In the genomic region with DNA sequence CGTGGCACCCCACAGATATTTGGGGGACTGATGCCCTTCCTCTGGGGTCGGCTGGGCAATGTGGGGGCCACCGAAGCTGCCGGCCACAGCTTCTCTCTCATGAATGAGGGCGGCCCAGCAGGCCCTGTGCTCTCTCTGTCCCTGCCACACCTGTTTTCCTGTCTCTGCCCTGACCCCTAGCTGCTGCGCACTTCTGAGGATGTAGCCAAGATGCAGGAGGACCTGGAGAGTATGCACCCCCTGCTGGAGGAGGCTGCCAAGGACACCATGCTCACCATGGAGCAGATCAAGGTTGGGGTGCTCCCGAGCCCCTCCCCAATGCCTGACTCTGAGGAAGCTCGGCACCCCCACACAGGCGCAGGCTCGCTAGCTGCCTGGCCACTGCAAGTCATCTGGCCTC, we compare ENCODE assay signal across 8 cellular contexts.
A peak's percentile ranks its signal among the peaks of the same experiment; 100 is the strongest.
DNase-seq lines count a peak whose midpoint lies in the region; ATAC-seq and TF ChIP-seq lines count a peak whose summit lies in the region.

No MANE protein-coding gene starts in this region.

- ATAC-seq in HG02870 (IDR thresholded peaks at IDR 0.05; ENCODE audit: unreplicated experiment) (peak; percentile 48), HG03520 (IDR thresholded peaks at IDR 0.05; ENCODE audit: unreplicated experiment) (no peak), HG03139 (IDR thresholded peaks at IDR 0.05; ENCODE audit: unreplicated experiment) (no peak), HG03095 (IDR thresholded peaks at IDR 0.05; ENCODE audit: unreplicated experiment) (no peak)

- H3K79me2 ChIP-seq in SU-DHL-6 (ENCODE audit: insufficient read depth, low read length): no peaks in the 10 kb centered on the region

- H3F3A ChIP-seq in SU-DHL-6 (ENCODE audit: insufficient read depth): no peaks in the 10 kb centered on the region

- no peaks in the 10 kb centered on the region for H3K27me3 ChIP-seq in SU-DHL-6 (ENCODE audit: low read length)

- H3K4me3 ChIP-seq in SU-DHL-6 (ENCODE audit: insufficient read depth, low read length, poor library complexity, severe bottlenecking): no peak overlapping the region

- no peaks in the 10 kb centered on the region for H3K9me3 ChIP-seq in SU-DHL-6 (ENCODE audit: insufficient read depth, low read length)

- no peak overlapping the region for H2AFZ ChIP-seq in SU-DHL-6 (ENCODE audit: low read depth, low read length, severe bottlenecking)

- peak; percentile 11 for DNase-seq in DMS 273 treated with DMSO at 0.1 percent for 48 hours (lab: John Stamatoyannopoulos, UW)
- peak; percentile 96 for DNase-seq in iPS-NIHi7 (ENCODE audit: extremely low spot score)
- no peak for DNase-seq in activated effector memory CD4-positive, alpha-beta T cell treated with Interleukin-2 at 50 U/mL for 16 hours

- no peaks in the 10 kb centered on the region for H4K20me1 ChIP-seq in SU-DHL-6 (ENCODE audit: low read depth, low read length)

- no peaks in the 10 kb centered on the region for H3K36me3 ChIP-seq in SU-DHL-6 (ENCODE audit: low read length)

- H3K9ac ChIP-seq in SU-DHL-6 (ENCODE audit: low read length): no peak overlapping the region

- TF ChIP-seq CTCF in SU-DHL-6 (IDR thresholded peaks at IDR 0.05; ENCODE audit: insufficient read depth, low read length, poor library complexity, severe bottlenecking): peak; percentile 82

- no peaks in the 10 kb centered on the region for H3K9me2 ChIP-seq in SU-DHL-6 (replicated peaks; ENCODE audit: insufficient read depth, low read length)

- H3K4me2 ChIP-seq in SU-DHL-6 (ENCODE audit: low read depth, low read length, poor library complexity, severe bottlenecking): no peak overlapping the region

- no peak overlapping the region for H3K27ac ChIP-seq in SU-DHL-6 (ENCODE audit: low read depth, low read length)
